In genomic region chr1:203186446-203187305, GRCh38 we compare ENCODE assay signal across 1 cellular context.
TF ChIP-seq lines count a peak whose summit lies in the region.

Gene CHI3L1 (minus strand): TSS chr1:203186704. CDS start chr1:203186623, 81 bp downstream.

TF ChIP-seq in WTC11, 78 proteins besides CTCF, POLR2A, EP300 and RAD21 (continued from another document):
- TF ChIP-seq ARID4B (CRISPR knock-in tag; IDR thresholded peaks at IDR 0.05; ENCODE audit: borderline replicate concordance) (no peak), RORB (CRISPR knock-in tag; IDR thresholded peaks at IDR 0.05) (no peak), MXD4 (CRISPR knock-in tag; IDR thresholded peaks at IDR 0.05; ENCODE audit: borderline replicate concordance) (no peak)
